ENCODE assay signal across 17 cellular contexts in the genomic region with DNA sequence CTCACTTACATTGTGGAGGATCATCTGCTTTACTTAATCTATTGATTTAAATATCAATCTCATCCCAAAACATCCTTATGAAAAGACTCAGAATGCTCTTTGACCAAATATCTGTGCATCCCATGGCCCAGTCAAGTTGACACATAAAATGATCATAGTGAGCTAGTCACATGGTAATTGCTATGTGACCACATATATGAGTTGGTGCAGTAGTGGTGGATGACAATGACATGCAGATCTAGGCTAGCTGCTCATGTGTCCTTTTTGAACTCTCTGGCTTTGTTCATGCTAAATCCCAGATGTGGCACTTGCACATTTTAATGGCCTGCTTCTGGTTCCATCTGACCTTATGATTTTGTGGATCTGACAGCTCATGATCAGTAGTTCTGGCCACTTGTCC.
DNase-seq lines count a peak whose midpoint lies in the region; ATAC-seq lines count a peak whose summit lies in the region.
"Had no signal": no experiment of that assay in that cellular context is flagged by ENCODE, and none has a peak within 500 bp of the region (broad histone marks: within the 10 kb centered on the region; RNA-seq: fewer than 3 reads in every experiment).

No MANE protein-coding gene starts in this region.

- H3K27me3 Mint-ChIP-seq in stimulated activated naive CD8-positive, alpha-beta T cell treated with anti-CD3 and anti-CD28 coated beads, Interleukin-15, amount 100 ng/mL, for 72 hours, result no peaks in the 10 kb centered on the region

- peaks cover 0 to 14% of the 10 kb centered on the region in 2 donors for H3K9me3 Mint-ChIP-seq in stimulated activated naive CD8-positive, alpha-beta T cell treated with anti-CD3 and anti-CD28 coated beads, Interleukin-15, amount 100 ng/mL, for 72 hours

- no peak overlapping the region for H3K4me3 Mint-ChIP-seq in stimulated activated naive CD8-positive, alpha-beta T cell treated with anti-CD3 and anti-CD28 coated beads, Interleukin-15, amount 100 ng/mL, for 72 hours
- H3K4me3 Mint-ChIP-seq: CD14-positive monocyte; CD4-positive, alpha-beta memory T cell had no signal

- no peak overlapping the region for H3K27ac Mint-ChIP-seq in stimulated activated naive CD8-positive, alpha-beta T cell treated with anti-CD3 and anti-CD28 coated beads, Interleukin-15, amount 100 ng/mL, for 72 hours
- H3K27ac Mint-ChIP-seq: CD4-positive, alpha-beta memory T cell had no signal

- no peaks in the 10 kb centered on the region for H3K4me1 Mint-ChIP-seq in stimulated activated naive CD8-positive, alpha-beta T cell treated with anti-CD3 and anti-CD28 coated beads, Interleukin-15, amount 100 ng/mL, for 72 hours

- peak; percentile 36 for ATAC-seq in stimulated activated naive CD8-positive, alpha-beta T cell treated with anti-CD3 and anti-CD28 coated beads, Interleukin-15, Interleukin-2, amounts not matched to agents 100 U/mL and 50 U/mL, for 24 hours
- ATAC-seq in stimulated activated naive CD8-positive, alpha-beta T cell treated with anti-CD3 and anti-CD28 coated beads, Interleukin-15, amount 100 ng/mL, for 72 hours, result no peak
- ATAC-seq: GM12878 had no signal

- DNase-seq in DMS79 (lab: John Stamatoyannopoulos, UW), result peak; percentile 14
- no peak for DNase-seq in DMS79 treated with DMSO at 0.1 percent for 48 hours (lab: John Stamatoyannopoulos, UW)
- DNase-seq in stimulated activated naive CD8-positive, alpha-beta T cell treated with anti-CD3 and anti-CD28 coated beads, Interleukin-15, Interleukin-2, amounts not matched to agents 100 U/mL and 50 U/mL, for 24 hours, result no peak
- DNase-seq in stimulated activated naive CD8-positive, alpha-beta T cell treated with anti-CD3 and anti-CD28 coated beads, Interleukin-15, amount 100 ng/mL, for 72 hours, result no peak
- DNase-seq in epithelial cell of prostate (ENCODE audit: low read depth, low spot score), result no peak
- DNase-seq in cerebellar nuclear complex (lab: John Stamatoyannopoulos, UW), result no peak
- no peak for DNase-seq in activated effector memory CD4-positive, alpha-beta T cell treated with Interleukin-2 at 50 U/mL for 16 hours
- no peak for DNase-seq in HPDE6-E6E7 (ENCODE audit: extremely low spot score)
- DNase-seq: DMS153, DND-41, EL, HCEC 1CT had no signal

- peak overlapping the region; percentile 88 for H3K27ac ChIP-seq in epithelial cell of prostate
- H3K27ac ChIP-seq: 22Rv1, BLaER1 had no signal
